1 cellular context compared by ENCODE assay signal in genomic region chr1:220918285-220918951, GRCh38.
TF ChIP-seq lines count a peak whose summit lies in the region.

No MANE protein-coding gene starts in this region.

TF ChIP-seq in HepG2, 621 proteins besides CTCF, POLR2A, EP300 and RAD21 (continued from another document and continues in another):
- TF ChIP-seq ARID3A (IDR thresholded peaks at IDR 0.05; ENCODE audit: low read depth, low read length) (0 out of 2 replicates have a peak, but pooled peaks have one; percentile 42), ARNT (IDR thresholded peaks at IDR 0.05) (no peak), ZBTB3 (CRISPR knock-in tag; IDR thresholded peaks at IDR 0.05; ENCODE audit: borderline replicate concordance, low read depth) (no peak), THAP11 (CRISPR knock-in tag; IDR thresholded peaks at IDR 0.05) (no peak), JARID2 (CRISPR knock-in tag; IDR thresholded peaks at IDR 0.05; ENCODE audit: insufficient replicate concordance) (no peak), AGO1 (IDR thresholded peaks at IDR 0.05; ENCODE audit: low read depth, low read length, poor library complexity, severe bottlenecking) (no peak), KMT2B (CRISPR knock-in tag; IDR thresholded peaks at IDR 0.05) (no peak), PHB2 (IDR thresholded peaks at IDR 0.05; ENCODE audit: partially characterized antibody) (no peak), AHR (CRISPR knock-in tag; IDR thresholded peaks at IDR 0.05) (no peak), ZFYVE20 (CRISPR knock-in tag; IDR thresholded peaks at IDR 0.05; ENCODE audit: borderline replicate concordance, low read depth) (no peak), ZNF326 (CRISPR knock-in tag; IDR thresholded peaks at IDR 0.05; ENCODE audit: borderline replicate concordance) (no peak), GATAD1 (CRISPR knock-in tag; IDR thresholded peaks at IDR 0.05) (no peak), SCMH1 (CRISPR knock-in tag; IDR thresholded peaks at IDR 0.05; ENCODE audit: borderline replicate concordance) (no peak), HMG20A (CRISPR knock-in tag; IDR thresholded peaks at IDR 0.05; ENCODE audit: borderline replicate concordance) (peak; percentile 75; the same call in 1 of the 2 replicates), DNMT3B (CRISPR knock-in tag; conservative IDR thresholded peaks at IDR 0.05) (no peak), ARHGAP35 (CRISPR knock-in tag; IDR thresholded peaks at IDR 0.05; ENCODE audit: borderline replicate concordance) (no peak), PCBP2 (optimal IDR thresholded peaks at IDR 0.05; ENCODE audit: low read depth, low read length, poor library complexity, severe bottlenecking) (no peak), ZNF766 (CRISPR knock-in tag; IDR thresholded peaks at IDR 0.05; ENCODE audit: borderline replicate concordance) (no peak), ZNF335 (CRISPR knock-in tag; IDR thresholded peaks at IDR 0.05) (no peak), CC2D1A (CRISPR knock-in tag; IDR thresholded peaks at IDR 0.05) (no peak), HDAC6 (IDR thresholded peaks at IDR 0.05; ENCODE audit: low read depth, low read length) (no peak), FOXP1 (IDR thresholded peaks at IDR 0.05) (no peak), FOXP1 (CRISPR knock-in tag; IDR thresholded peaks at IDR 0.05) (peak; percentile 56), ZNF18 (CRISPR knock-in tag; IDR thresholded peaks at IDR 0.05; ENCODE audit: insufficient replicate concordance) (no peak), ATM (IDR thresholded peaks at IDR 0.05; ENCODE audit: borderline replicate concordance) (no peak), ZNF512B (CRISPR knock-in tag; IDR thresholded peaks at IDR 0.05; ENCODE audit: borderline replicate concordance) (no peak), ZNF691 (CRISPR knock-in tag; IDR thresholded peaks at IDR 0.05; ENCODE audit: borderline replicate concordance, low read depth) (no peak), ZNF704 (CRISPR knock-in tag; IDR thresholded peaks at IDR 0.05; ENCODE audit: borderline replicate concordance) (no peak), ZNF430 (CRISPR knock-in tag; IDR thresholded peaks at IDR 0.05) (no peak), ARID5B (CRISPR knock-in tag; IDR thresholded peaks at IDR 0.05) (peak; percentile 59), MTERF4 (CRISPR knock-in tag; IDR thresholded peaks at IDR 0.05) (no peak), SP4 (CRISPR knock-in tag; IDR thresholded peaks at IDR 0.05) (no peak), CHCHD3 (CRISPR knock-in tag; IDR thresholded peaks at IDR 0.05) (no peak), SRSF1 (optimal IDR thresholded peaks at IDR 0.05; ENCODE audit: low read depth, low read length) (no peak), ZNF512 (CRISPR knock-in tag; IDR thresholded peaks at IDR 0.05) (no peak), POGZ (CRISPR knock-in tag; IDR thresholded peaks at IDR 0.05) (no peak), ZNF549 (CRISPR knock-in tag; IDR thresholded peaks at IDR 0.05) (no peak), ZBTB34 (CRISPR knock-in tag; IDR thresholded peaks at IDR 0.05) (no peak), CBFB (CRISPR knock-in tag; IDR thresholded peaks at IDR 0.05) (no peak), HHEX (CRISPR knock-in tag; IDR thresholded peaks at IDR 0.05) (peak; percentile 98), MTA3 (CRISPR knock-in tag; IDR thresholded peaks at IDR 0.05) (no peak), KLF13 (CRISPR knock-in tag; IDR thresholded peaks at IDR 0.05) (no peak), RORA (CRISPR knock-in tag; IDR thresholded peaks at IDR 0.05) (no peak), ZBTB46 (CRISPR knock-in tag; IDR thresholded peaks at IDR 0.05; ENCODE audit: borderline replicate concordance) (no peak), ZNF224 (CRISPR knock-in tag; IDR thresholded peaks at IDR 0.05) (no peak), HNF4G (IDR thresholded peaks at IDR 0.05; ENCODE audit: borderline replicate concordance, low read depth, low read length) (no peak), HNF4G (CRISPR knock-in tag; IDR thresholded peaks at IDR 0.05; ENCODE audit: borderline replicate concordance, low read depth) (no peak), ZNF530 (CRISPR knock-in tag; IDR thresholded peaks at IDR 0.05; ENCODE audit: low read depth) (no peak), ZNF225 (CRISPR knock-in tag; IDR thresholded peaks at IDR 0.05) (no peak), HNRNPL (IDR thresholded peaks at IDR 0.05; ENCODE audit: low read depth, low read length) (no peak), ATF5 (CRISPR knock-in tag; IDR thresholded peaks at IDR 0.05; ENCODE audit: low read depth) (no peak)
